ENCODE assay signal across 16 cellular contexts in genomic region chr3:188269040-188269439, GRCh38.
DNase-seq lines count a peak whose midpoint lies in the region; ATAC-seq and TF ChIP-seq lines count a peak whose summit lies in the region.
"Had no signal": no experiment of that assay in that cellular context is flagged by ENCODE, and none has a peak within 500 bp of the region (broad histone marks: within the 10 kb centered on the region; RNA-seq: fewer than 3 reads in every experiment).

No MANE protein-coding gene starts in this region.

- H3K36me3 Mint-ChIP-seq in chondrocyte (ENCODE audit: low read depth) = no peaks in the 10 kb centered on the region
- peaks cover 15% of the 10 kb centered on the region for H3K36me3 Mint-ChIP-seq in type B pancreatic cell
- peaks cover 7 to 15% of the 10 kb centered on the region in 2 donors for H3K36me3 Mint-ChIP-seq in CD14-positive monocyte

- no peak for DNase-seq in cardiac muscle cell (ENCODE audit: low read depth in 1 of 2, low spot score in 1 of 2)
- no peak for DNase-seq in heart left ventricle
- no peak for DNase-seq in chondrocyte (ENCODE audit: low spot score)
- no peak for DNase-seq in type B pancreatic cell (ENCODE audit: extremely low spot score, unreplicated experiment)
- DNase-seq in CD14-positive monocyte (ENCODE audit: low spot score) = no peak
- no peak for DNase-seq in UCSD-AML1 (lab: John Stamatoyannopoulos, UW; ENCODE audit: unreplicated experiment)
- DNase-seq in epidermal melanocyte (ENCODE audit: insufficient read length, low spot score) = no peak
- DNase-seq: activated CD8-positive, alpha-beta memory T cell treated with anti-CD3 and anti-CD28 coated beads, Interleukin-2, amount 50 U/mL, for 4 hours; aorta; CD4-positive, alpha-beta memory T cell; head of caudate nucleus; NCI-H1694; NCI-H446; SJCRH30 had no signal

- H3K27ac Mint-ChIP-seq in chondrocyte (ENCODE audit: unreplicated experiment) (peak overlapping the region; percentile 88), type B pancreatic cell (peak overlapping the region; percentile 97), CD14-positive monocyte (no peak overlapping the region)
- H3K27ac Mint-ChIP-seq: CD4-positive, alpha-beta memory T cell had no signal

- no peak overlapping the region for H3K4me3 Mint-ChIP-seq in chondrocyte (ENCODE audit: unreplicated experiment)
- peak overlapping the region; percentile 27 for H3K4me3 Mint-ChIP-seq in type B pancreatic cell
- H3K4me3 Mint-ChIP-seq in CD14-positive monocyte = no peak overlapping the region
- H3K4me3 Mint-ChIP-seq: CD4-positive, alpha-beta memory T cell had no signal

- H3K4me1 ChIP-seq in cardiac muscle cell (ENCODE audit: low read depth) (peaks cover 51% of the 10 kb centered on the region), heart left ventricle (peaks cover 0 to 92% (median 66%) of the 10 kb centered on the region in 12 donors), muscle layer of colon (ENCODE audit: insufficient read depth, low read length) (peaks cover 89% of the 10 kb centered on the region)
- H3K4me1 ChIP-seq: SJCRH30 had no signal

- H3K4me1 Mint-ChIP-seq in chondrocyte (ENCODE audit: low read depth) (peaks cover 49% of the 10 kb centered on the region), type B pancreatic cell (ENCODE audit: unreplicated experiment) (peaks cover 42% of the 10 kb centered on the region), CD14-positive monocyte (peaks cover 35% of the 10 kb centered on the region)

- TF ChIP-seq POLR2A in heart left ventricle (IDR thresholded peaks at IDR 0.05) = no peak

- intact Hi-C loops in heart left ventricle (cut with DNase I) = loop anchor here in 9 of 10 donors (5.0 to 10.0 kb wide), 8 partner anchors 114 to 686 kb away; partner anchors contain the start of genes BCL6 (in 5 of the 9) and LPP (in 3 of the 9)
- intact Hi-C loops in CD14-positive monocyte (cut with micrococcal nuclease) = no loop called here

- H3K27me3 Mint-ChIP-seq in chondrocyte (ENCODE audit: low read depth) = no peaks in the 10 kb centered on the region
- no peaks in the 10 kb centered on the region for H3K27me3 Mint-ChIP-seq in type B pancreatic cell
- H3K27me3 Mint-ChIP-seq in CD14-positive monocyte (ENCODE audit: low read depth in 3 of 3) = no peaks in the 10 kb centered on the region
- H3K27me3 Mint-ChIP-seq: CD4-positive, alpha-beta memory T cell had no signal

- no peak for ATAC-seq in heart left ventricle

- H3K27me3 ChIP-seq in cardiac muscle cell (no peaks in the 10 kb centered on the region), heart left ventricle (no peaks in the 10 kb centered on the region), muscle layer of colon (ENCODE audit: control insufficient read depth in 1 of 2, insufficient read depth in 2 of 2, low read length in 2 of 2) (no peaks in the 10 kb centered on the region)
- H3K27me3 ChIP-seq: SJCRH30 had no signal

- H3K27ac ChIP-seq in cardiac muscle cell (peak overlapping the region; percentile 98), heart left ventricle (peak overlapping the region in 6 of 12 donors; percentile 23 to 96 (median 90)), muscle layer of colon (ENCODE audit: low read depth, low read length) (peak overlapping the region; percentile 76)
- H3K27ac ChIP-seq: SJCRH30 had no signal

- TF ChIP-seq CTCF in cardiac muscle cell (IDR thresholded peaks at IDR 0.05; ENCODE audit: low read depth, low read length) = no peak
- TF ChIP-seq CTCF in heart left ventricle (IDR thresholded peaks at IDR 0.05) = no peak
- TF ChIP-seq CTCF in chondrocyte (IDR thresholded peaks at IDR 0.05) = no peak
- TF ChIP-seq CTCF in type B pancreatic cell (conservative IDR thresholded peaks at IDR 0.05) = no peak
- TF ChIP-seq CTCF in CD14-positive monocyte (IDR thresholded peaks at IDR 0.05) = no peak

- H3K4me3 ChIP-seq in cardiac muscle cell (no peak overlapping the region), heart left ventricle (no peak overlapping the region), muscle layer of colon (ENCODE audit: low read depth in 1 of 2, low read length in 2 of 2) (no peak overlapping the region)
- H3K4me3 ChIP-seq: SJCRH30, skin epidermis had no signal

- 63 to 77% (median 72%) methylated on average over 4 of the region's 4 CpGs for whole genome bisulfite sequencing in heart left ventricle, 4 donors

- H3K9ac ChIP-seq in muscle layer of colon (ENCODE audit: low read length) = no peak overlapping the region

- H3K9me3 ChIP-seq in cardiac muscle cell (ENCODE audit: low read depth) (no peaks in the 10 kb centered on the region), heart left ventricle (no peaks in the 10 kb centered on the region), muscle layer of colon (ENCODE audit: low read length) (no peaks in the 10 kb centered on the region)
- H3K9me3 ChIP-seq: SJCRH30 had no signal

- H3K36me3 ChIP-seq in cardiac muscle cell (no peaks in the 10 kb centered on the region), heart left ventricle (no peaks in the 10 kb centered on the region), muscle layer of colon (ENCODE audit: insufficient read depth, low read length) (no peaks in the 10 kb centered on the region)
- H3K36me3 ChIP-seq: SJCRH30 had no signal

- H3K9me3 Mint-ChIP-seq in chondrocyte (ENCODE audit: low read depth) = no peaks in the 10 kb centered on the region
- peaks cover 5% of the 10 kb centered on the region for H3K9me3 Mint-ChIP-seq in type B pancreatic cell
- H3K9me3 Mint-ChIP-seq in CD14-positive monocyte = no peaks in the 10 kb centered on the region
- H3K9me3 Mint-ChIP-seq: CD4-positive, alpha-beta memory T cell had no signal

Comparison
In these comparisons a context has a peak if more than half of its experiments do, and no peak if none do; other contexts are left out.
1. H3K27ac Mint-ChIP-seq: peak in chondrocyte (single experiment) and type B pancreatic cell (single experiment); none in CD14-positive monocyte (0 of 7).
2. intact Hi-C loops: an anchor here in heart left ventricle (5.0 to 10.0 kb wide); none called in CD14-positive monocyte.